Comparison of ENCODE assay signal across 20 cellular contexts in the genomic region with DNA sequence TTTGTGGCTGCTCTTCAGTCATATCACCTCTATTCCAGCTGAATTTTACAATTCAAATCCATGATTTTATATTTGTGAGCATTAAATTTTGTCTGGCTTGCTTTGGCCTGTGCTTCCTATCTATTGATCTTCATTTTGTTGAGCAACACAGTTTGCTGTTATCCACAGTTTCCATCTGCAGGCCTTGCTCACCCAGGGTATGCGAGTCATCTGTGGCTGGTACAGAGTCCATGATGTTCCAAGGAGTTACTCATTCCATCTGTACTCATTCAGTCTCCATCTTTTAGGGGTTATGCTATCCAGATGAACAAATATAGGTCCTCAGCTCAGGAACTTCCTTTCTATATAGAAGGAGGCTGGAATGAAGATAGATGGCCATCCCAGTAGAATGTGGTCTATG.
"Had no signal": no experiment of that assay in that cellular context is flagged by ENCODE, and none has a peak within 500 bp of the region (broad histone marks: within the 10 kb centered on the region; RNA-seq: fewer than 3 reads in every experiment).

No MANE protein-coding gene starts in this region.

- ATAC-seq: left colon; natural killer cell; stimulated activated memory B cell treated with anti-CD40 and anti-IgM and Interleukin-4, amounts not matched to agents 10 μg/mL and 1 μg/mL and 100 μg/mL, for 72 hours had no signal

- H3K4me1 ChIP-seq: colonic mucosa, esophagus muscularis mucosa, sigmoid colon, spleen, tibial artery, upper lobe of left lung, uterus had no signal

- DNase-seq: colonic mucosa; dermis blood vessel endothelial cell; endodermal cell; foreskin melanocyte; head of caudate nucleus; left colon; natural killer cell; posterior cingulate gyrus; sigmoid colon; spleen; stimulated activated CD4-positive, alpha-beta T cell treated with anti-CD3 and anti-CD28 coated beads, Interleukin-15, amount 100 ng/mL, for 24 hours; stimulated activated CD4-positive, alpha-beta T cell treated with anti-CD3 and anti-CD28 coated beads, Interleukin-1b, Interleukin-23, amount 100 ng/mL, for 48 hours; stimulated activated CD4-positive, alpha-beta T cell treated with anti-CD3 and anti-CD28 coated beads, Interleukin-4, amount 100 ng/mL, for 24 hours; tibial artery; upper lobe of left lung; uterus had no signal

- H3K9me3 ChIP-seq: colonic mucosa, esophagus muscularis mucosa, sigmoid colon, spleen, tibial artery, upper lobe of left lung, uterus had no signal

- H3K36me3 ChIP-seq: colonic mucosa, esophagus muscularis mucosa, sigmoid colon, spleen, tibial artery, upper lobe of left lung, uterus had no signal

- H3K4me3 ChIP-seq: colonic mucosa, esophagus muscularis mucosa, hepatocyte, sigmoid colon, spleen, tibial artery, upper lobe of left lung, uterus had no signal

- H3K79me2 ChIP-seq: hepatocyte had no signal

- H2AFZ ChIP-seq: hepatocyte had no signal

- FAIRE-seq: endothelial cell of umbilical vein had no signal

- H3K27me3 ChIP-seq: colonic mucosa, esophagus muscularis mucosa, sigmoid colon, upper lobe of left lung, uterus had no signal

- H3K4me2 ChIP-seq: hepatocyte had no signal

- H3K27ac ChIP-seq: colonic mucosa, esophagus muscularis mucosa, hepatocyte, sigmoid colon, spleen, tibial artery, upper lobe of left lung, uterus had no signal
